In the genomic region with DNA sequence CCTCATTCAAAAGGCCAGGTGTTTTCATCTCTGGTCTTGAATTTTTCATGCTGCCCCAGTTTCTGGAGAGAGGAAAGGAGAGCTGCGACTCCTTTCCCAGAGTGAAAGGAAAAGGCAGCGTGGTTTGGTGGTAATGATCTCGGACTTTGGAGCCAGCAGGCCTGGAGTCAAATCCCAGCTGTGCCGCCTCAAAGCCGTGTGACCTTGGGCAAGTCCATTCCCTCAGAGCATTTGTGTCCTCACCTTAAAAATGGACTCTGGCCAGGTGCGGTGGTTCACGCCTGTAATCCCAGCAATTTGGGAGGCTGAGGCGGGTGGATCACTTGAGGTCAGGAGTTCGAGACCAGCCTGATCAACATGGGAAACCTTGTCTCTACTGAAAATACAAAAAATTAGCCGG, we compare ENCODE assay signal across 38 cellular contexts. TPM values are rescaled to one million over a fixed set of nuclear protein-coding genes. Genes with fewer than 3 reads are reported as not detected.
"Had no signal": no experiment of that assay in that cellular context is flagged by ENCODE, and none has a peak within 500 bp of the region (broad histone marks: within the 10 kb centered on the region; RNA-seq: fewer than 3 reads in every experiment).

No MANE protein-coding gene starts in this region.

- H3K4me3 ChIP-seq: adrenal gland, body of pancreas, cardiac muscle cell had no signal

- H3K4me1 Mint-ChIP-seq: activated CD4-positive, alpha-beta T cell treated with anti-CD3 and anti-CD28 coated beads, Interleukin-2, amount 10 ng/mL, durations not matched to agents 24 days and 14 days; activated naive CD8-positive, alpha-beta T cell treated with anti-CD3 and anti-CD28 coated beads for 36 hours; activated T-helper 17 cell treated with anti-CD3 and anti-CD28 coated beads, Interleukin-2, amount 50 U/mL, for 72 hours; central memory CD8-positive, alpha-beta T cell had no signal

- H3K36me3 Mint-ChIP-seq: activated CD4-positive, alpha-beta memory T cell treated with anti-CD3 and anti-CD28 coated beads for 36 hours; activated naive CD4-positive, alpha-beta T cell treated with anti-CD3 and anti-CD28 coated beads, Interleukin-2, amount 50 U/mL, for 72 hours; activated naive CD8-positive, alpha-beta T cell treated with anti-CD3 and anti-CD28 coated beads for 36 hours had no signal

- H3K9me3 ChIP-seq: adrenal gland, body of pancreas had no signal

- H3K27ac ChIP-seq: adrenal gland, body of pancreas, cardiac muscle cell, VCaP had no signal

- H3K4me1 ChIP-seq: adrenal gland had no signal

- H3K4me3 Mint-ChIP-seq: activated B cell treated with CpG ODN at 0.5 μM for 24 hours; activated CD4-positive, alpha-beta memory T cell treated with anti-CD3 and anti-CD28 coated beads for 36 hours; activated CD4-positive, alpha-beta T cell treated with anti-CD3 and anti-CD28 coated beads, Interleukin-2, amount 10 ng/mL, durations not matched to agents 24 days and 14 days; activated CD8-positive, alpha-beta T cell treated with anti-CD3 and anti-CD28 coated beads for 36 hours; activated naive CD4-positive, alpha-beta T cell treated with anti-CD3 and anti-CD28 coated beads for 36 hours; activated naive CD8-positive, alpha-beta T cell treated with anti-CD3 and anti-CD28 coated beads for 36 hours; activated T-cell treated with anti-CD3 and anti-CD28 coated beads, Interleukin-2, amount 50 U/mL, for 4 hours; activated T-cell treated with anti-CD3 and anti-CD28 coated beads, Interleukin-2, amount 50 U/mL, for 72 hours; activated T-helper 1 cell treated with anti-CD3 and anti-CD28 coated beads, Interleukin-12 subunit alpha, Interleukin-12 subunit beta, Interleukin-2, Interleukin-4 antibody, amounts not matched to agents 30 ng/mL and 10 ng/mL and 1 ng/mL, durations not matched to agents 14 hours and 24 hours and 36 hours; activated T-helper 17 cell treated with anti-CD3 and anti-CD28 coated beads, Interleukin-2, amount 50 U/mL, for 72 hours; central memory CD8-positive, alpha-beta T cell; T-helper 1 cell treated with Interleukin-12 subunit alpha and Interleukin-12 subunit beta and Interleukin-4 antibody, amounts not matched to agents 30 μg/mL and 1 μg/mL, for 36 hours; T-helper 2 cell treated with Interferon-gamma antibody and Interleukin-4, amounts not matched to agents 5 μg/mL and 100 μg/mL, for 36 hours had no signal

- ATAC-seq: activated CD8-positive, alpha-beta T cell treated with anti-CD3 and anti-CD28 coated beads for 36 hours; activated naive CD4-positive, alpha-beta T cell treated with anti-CD3 and anti-CD28 coated beads, Interleukin-2, amount 50 U/mL, for 72 hours; activated T-cell treated with anti-CD3 and anti-CD28 coated beads, Interleukin-2, amount 50 U/mL, for 4 hours; activated T-cell treated with anti-CD3 and anti-CD28 coated beads, Interleukin-2, amount 50 U/mL, for 72 hours; activated T-helper 17 cell treated with anti-CD3 and anti-CD28 coated beads, Interleukin-2, amount 50 U/mL, for 72 hours; body of pancreas had no signal

- H3K27me3 ChIP-seq: adrenal gland, body of pancreas, cardiac muscle cell had no signal

- H3K27ac Mint-ChIP-seq: activated B cell treated with CpG ODN at 0.5 μM for 24 hours; activated CD4-positive, alpha-beta memory T cell treated with anti-CD3 and anti-CD28 coated beads for 36 hours; activated CD4-positive, alpha-beta T cell treated with anti-CD3 and anti-CD28 coated beads, Interleukin-2, amount 10 ng/mL, durations not matched to agents 24 days and 14 days; activated CD8-positive, alpha-beta T cell treated with anti-CD3 and anti-CD28 coated beads for 36 hours; activated naive CD4-positive, alpha-beta T cell treated with anti-CD3 and anti-CD28 coated beads for 36 hours; activated naive CD4-positive, alpha-beta T cell treated with anti-CD3 and anti-CD28 coated beads, Interleukin-2, amount 50 U/mL, for 72 hours; activated naive CD8-positive, alpha-beta T cell treated with anti-CD3 and anti-CD28 coated beads for 36 hours; activated T-cell treated with anti-CD3 and anti-CD28 coated beads, Interleukin-2, amount 50 U/mL, for 72 hours; activated T-helper 1 cell treated with anti-CD3 and anti-CD28 coated beads, Interleukin-12 subunit alpha, Interleukin-12 subunit beta, Interleukin-2, Interleukin-4 antibody, amounts not matched to agents 30 ng/mL and 10 ng/mL and 1 ng/mL, durations not matched to agents 14 hours and 24 hours and 36 hours; activated T-helper 17 cell treated with anti-CD3 and anti-CD28 coated beads, Interleukin-2, amount 50 U/mL, for 72 hours; T-helper 1 cell treated with Interleukin-12 subunit alpha and Interleukin-12 subunit beta and Interleukin-4 antibody, amounts not matched to agents 30 μg/mL and 1 μg/mL, for 36 hours; T-helper 2 cell treated with Interferon-gamma antibody and Interleukin-4, amounts not matched to agents 5 μg/mL and 100 μg/mL, for 36 hours had no signal

- H3K27me3 Mint-ChIP-seq: activated CD8-positive, alpha-beta T cell treated with anti-CD3 and anti-CD28 coated beads for 36 hours; activated naive CD8-positive, alpha-beta T cell treated with anti-CD3 and anti-CD28 coated beads for 36 hours had no signal

- DNase-seq: activated B cell treated with CpG ODN at 0.5 μM for 24 hours; activated CD4-positive, alpha-beta memory T cell treated with anti-CD3 and anti-CD28 coated beads for 36 hours; activated CD4-positive, alpha-beta T cell treated with anti-CD3 and anti-CD28 coated beads for 4 hours; activated CD4-positive, alpha-beta T cell treated with anti-CD3 and anti-CD28 coated beads, Interleukin-2, amount 10 ng/mL, durations not matched to agents 24 days and 14 days; activated CD4-positive, alpha-beta T cell treated with anti-CD3 and anti-CD28 coated beads, Interleukin-2, amount 50 U/mL, for 1 hour; activated CD4-positive, alpha-beta T cell treated with anti-CD3 and anti-CD28 coated beads, Interleukin-2, amount 50 U/mL, for 4 hours; activated CD4-positive, CD25-positive, alpha-beta regulatory T cell treated with anti-CD3 and anti-CD28 coated beads, Interleukin-2, amount 50 U/mL, for 72 hours; activated CD8-positive, alpha-beta memory T cell treated with anti-CD3 and anti-CD28 coated beads, Interleukin-2, amount 50 U/mL, for 4 hours; activated CD8-positive, alpha-beta T cell treated with anti-CD3 and anti-CD28 coated beads for 36 hours; activated effector memory CD4-positive, alpha-beta T cell treated with anti-CD3 and anti-CD28 coated beads, Interleukin-2, amount 50 U/mL, for 16 hours; activated gamma-delta T cell treated with Interleukin-2 at 50 U/mL for 16 hours; activated naive CD4-positive, alpha-beta T cell; activated naive CD4-positive, alpha-beta T cell treated with anti-CD3 and anti-CD28 coated beads for 36 hours; activated naive CD4-positive, alpha-beta T cell treated with anti-CD3 and anti-CD28 coated beads, Interleukin-2, amount 50 U/mL, for 16 hours; activated naive CD8-positive, alpha-beta T cell treated with anti-CD3 and anti-CD28 coated beads for 36 hours; activated T-cell treated with anti-CD3 and anti-CD28 coated beads for 4 hours; activated T-cell treated with anti-CD3 and anti-CD28 coated beads, Interleukin-2, amount 50 U/mL, for 1 hour; activated T-cell treated with anti-CD3 and anti-CD28 coated beads, Interleukin-2, amount 50 U/mL, for 4 hours; activated T-cell treated with anti-CD3 and anti-CD28 coated beads, Interleukin-2, amount 50 U/mL, for 72 hours; adrenal gland; amniotic stem cell; aorta; body of pancreas; caudate nucleus; SW 1271; T-helper 1 cell; T-helper 2 cell; T-helper 9 cell had no signal

- H3K36me3 ChIP-seq: adrenal gland, cardiac muscle cell had no signal

- H3K9me3 Mint-ChIP-seq: activated B cell treated with CpG ODN at 0.5 μM for 24 hours; activated CD4-positive, alpha-beta memory T cell treated with anti-CD3 and anti-CD28 coated beads for 36 hours; activated CD4-positive, alpha-beta T cell treated with anti-CD3 and anti-CD28 coated beads, Interleukin-2, amount 10 ng/mL, durations not matched to agents 24 days and 14 days; activated CD8-positive, alpha-beta T cell treated with anti-CD3 and anti-CD28 coated beads for 36 hours; activated naive CD4-positive, alpha-beta T cell treated with anti-CD3 and anti-CD28 coated beads for 36 hours; activated naive CD4-positive, alpha-beta T cell treated with anti-CD3 and anti-CD28 coated beads, Interleukin-2, amount 50 U/mL, for 72 hours; activated naive CD8-positive, alpha-beta T cell treated with anti-CD3 and anti-CD28 coated beads for 36 hours; activated T-cell treated with anti-CD3 and anti-CD28 coated beads, Interleukin-2, amount 50 U/mL, for 4 hours; activated T-cell treated with anti-CD3 and anti-CD28 coated beads, Interleukin-2, amount 50 U/mL, for 72 hours; activated T-helper 1 cell treated with anti-CD3 and anti-CD28 coated beads, Interleukin-12 subunit alpha, Interleukin-12 subunit beta, Interleukin-2, Interleukin-4 antibody, amounts not matched to agents 30 ng/mL and 10 ng/mL and 1 ng/mL, durations not matched to agents 14 hours and 24 hours and 36 hours; activated T-helper 17 cell treated with anti-CD3 and anti-CD28 coated beads, Interleukin-2, amount 50 U/mL, for 72 hours; central memory CD8-positive, alpha-beta T cell; T-helper 1 cell treated with Interleukin-12 subunit alpha and Interleukin-12 subunit beta and Interleukin-4 antibody, amounts not matched to agents 30 μg/mL and 1 μg/mL, for 36 hours; T-helper 2 cell treated with Interferon-gamma antibody and Interleukin-4, amounts not matched to agents 5 μg/mL and 100 μg/mL, for 36 hours had no signal

RNA-seq across cellular contexts. Expression of a gene that starts 4.7 kb away (rescaled TPM):
- total RNA-seq: activated B cell treated with CpG ODN at 0.5 μM for 24 hours; activated CD4-positive, alpha-beta memory T cell treated with anti-CD3 and anti-CD28 coated beads for 36 hours; activated CD4-positive, alpha-beta T cell treated with anti-CD3 and anti-CD28 coated beads, Interleukin-2, amount 10 ng/mL, durations not matched to agents 24 days and 14 days; activated CD8-positive, alpha-beta memory T cell treated with anti-CD3 and anti-CD28 coated beads for 36 hours; activated naive CD4-positive, alpha-beta T cell treated with anti-CD3 and anti-CD28 coated beads for 36 hours; activated naive CD4-positive, alpha-beta T cell treated with anti-CD3 and anti-CD28 coated beads, Interleukin-2, amount 50 U/mL, for 72 hours; activated T-cell treated with anti-CD3 and anti-CD28 coated beads, Interleukin-2, amount 50 U/mL, for 4 hours; activated T-cell treated with anti-CD3 and anti-CD28 coated beads, Interleukin-2, amount 50 U/mL, for 72 hours; activated T-helper 1 cell treated with anti-CD3 and anti-CD28 coated beads, Interleukin-12 subunit alpha, Interleukin-12 subunit beta, Interleukin-2, Interleukin-4 antibody, amounts not matched to agents 30 ng/mL and 10 ng/mL and 1 ng/mL, durations not matched to agents 14 hours and 24 hours and 36 hours; activated T-helper 17 cell treated with anti-CD3 and anti-CD28 coated beads, Interleukin-2, amount 50 U/mL, for 72 hours; aorta; body of pancreas; bronchial epithelial cell had no signal
- polyA plus RNA-seq: aorta had no signal

RNA-seq across cellular contexts. Expression of a gene that starts 28.9 kb away (rescaled TPM):
- total RNA-seq: activated B cell treated with CpG ODN at 0.5 μM for 24 hours; activated CD4-positive, alpha-beta memory T cell treated with anti-CD3 and anti-CD28 coated beads for 36 hours; activated CD4-positive, alpha-beta T cell treated with anti-CD3 and anti-CD28 coated beads, Interleukin-2, amount 10 ng/mL, durations not matched to agents 24 days and 14 days; activated CD8-positive, alpha-beta memory T cell treated with anti-CD3 and anti-CD28 coated beads for 36 hours; activated naive CD4-positive, alpha-beta T cell treated with anti-CD3 and anti-CD28 coated beads for 36 hours; activated T-cell treated with anti-CD3 and anti-CD28 coated beads, Interleukin-2, amount 50 U/mL, for 4 hours; activated T-helper 17 cell treated with anti-CD3 and anti-CD28 coated beads, Interleukin-2, amount 50 U/mL, for 72 hours; body of pancreas had no signal

RNA-seq across cellular contexts. Expression of a gene that starts 58.0 kb away (rescaled TPM):
- total RNA-seq: activated B cell treated with CpG ODN at 0.5 μM for 24 hours; activated CD4-positive, alpha-beta memory T cell treated with anti-CD3 and anti-CD28 coated beads for 36 hours; activated CD4-positive, alpha-beta T cell treated with anti-CD3 and anti-CD28 coated beads, Interleukin-2, amount 10 ng/mL, durations not matched to agents 24 days and 14 days; activated CD8-positive, alpha-beta memory T cell treated with anti-CD3 and anti-CD28 coated beads for 36 hours; activated CD8-positive, alpha-beta T cell treated with anti-CD3 and anti-CD28 coated beads for 36 hours; activated naive CD4-positive, alpha-beta T cell treated with anti-CD3 and anti-CD28 coated beads for 36 hours; activated naive CD4-positive, alpha-beta T cell treated with anti-CD3 and anti-CD28 coated beads, Interleukin-2, amount 50 U/mL, for 72 hours; activated naive CD8-positive, alpha-beta T cell treated with anti-CD3 and anti-CD28 coated beads for 36 hours; activated T-helper 1 cell treated with anti-CD3 and anti-CD28 coated beads, Interleukin-12 subunit alpha, Interleukin-12 subunit beta, Interleukin-2, Interleukin-4 antibody, amounts not matched to agents 30 ng/mL and 10 ng/mL and 1 ng/mL, durations not matched to agents 14 hours and 24 hours and 36 hours; activated T-helper 17 cell treated with anti-CD3 and anti-CD28 coated beads, Interleukin-2, amount 50 U/mL, for 72 hours had no signal
